21 cellular contexts compared by ENCODE assay signal in genomic region chr14:95336192-95336760, GRCh38.
"Had no signal": no experiment of that assay in that cellular context is flagged by ENCODE, and none has a peak within 500 bp of the region (broad histone marks: within the 10 kb centered on the region; RNA-seq: fewer than 3 reads in every experiment).

No MANE protein-coding gene starts in this region.

- H3K27ac Mint-ChIP-seq: activated B cell treated with CpG ODN at 0.5 μM for 24 hours; activated CD4-positive, alpha-beta T cell treated with anti-CD3 and anti-CD28 coated beads, Interleukin-2, amount 10 ng/mL, durations not matched to agents 24 days and 14 days; activated CD8-positive, alpha-beta memory T cell treated with anti-CD3 and anti-CD28 coated beads, Interleukin-2, amount 10 ng/mL, durations not matched to agents 7 days and 5 days; activated T-cell treated with anti-CD3 and anti-CD28 coated beads, Interleukin-2, amount 50 U/mL, for 24 hours; activated T-helper 1 cell treated with anti-CD3 and anti-CD28 coated beads, Interleukin-12 subunit alpha, Interleukin-12 subunit beta, Interleukin-2, Interleukin-4 antibody, amounts not matched to agents 30 ng/mL and 10 ng/mL and 1 ng/mL, durations not matched to agents 14 hours and 24 hours and 36 hours; T-helper 17 cell had no signal

- H3K4me3 Mint-ChIP-seq: activated B cell treated with CpG ODN at 0.5 μM for 24 hours; activated CD4-positive, alpha-beta T cell treated with anti-CD3 and anti-CD28 coated beads, Interleukin-2, amount 10 ng/mL, durations not matched to agents 24 days and 14 days; activated CD8-positive, alpha-beta memory T cell treated with anti-CD3 and anti-CD28 coated beads, Interleukin-2, amount 10 ng/mL, durations not matched to agents 7 days and 5 days; activated T-cell treated with anti-CD3 and anti-CD28 coated beads, Interleukin-2, amount 50 U/mL, for 24 hours; activated T-helper 1 cell treated with anti-CD3 and anti-CD28 coated beads, Interleukin-12 subunit alpha, Interleukin-12 subunit beta, Interleukin-2, Interleukin-4 antibody, amounts not matched to agents 30 ng/mL and 10 ng/mL and 1 ng/mL, durations not matched to agents 14 hours and 24 hours and 36 hours; T-helper 17 cell had no signal

- H3K36me3 Mint-ChIP-seq: activated CD8-positive, alpha-beta memory T cell treated with anti-CD3 and anti-CD28 coated beads, Interleukin-2, amount 10 ng/mL, durations not matched to agents 7 days and 5 days; activated naive CD4-positive, alpha-beta T cell treated with anti-CD3 and anti-CD28 coated beads, Interleukin-2, amount 50 U/mL, for 72 hours had no signal

- H3K4me2 ChIP-seq: PC-9 had no signal

- H2AFZ ChIP-seq: PC-9 had no signal

- H3K4me1 Mint-ChIP-seq: activated CD4-positive, alpha-beta T cell treated with anti-CD3 and anti-CD28 coated beads, Interleukin-2, amount 10 ng/mL, durations not matched to agents 24 days and 14 days; activated CD8-positive, alpha-beta memory T cell treated with anti-CD3 and anti-CD28 coated beads, Interleukin-2, amount 10 ng/mL, durations not matched to agents 7 days and 5 days had no signal

- ATAC-seq: activated CD8-positive, alpha-beta memory T cell treated with anti-CD3 and anti-CD28 coated beads, Interleukin-2, amount 10 ng/mL, durations not matched to agents 7 days and 5 days; activated naive CD4-positive, alpha-beta T cell treated with anti-CD3 and anti-CD28 coated beads, Interleukin-2, amount 50 U/mL, for 72 hours; T-helper 17 cell had no signal

- H3K27ac ChIP-seq: PC-9 had no signal

- DNase-seq: activated B cell treated with CpG ODN at 0.5 μM for 24 hours; activated CD4-positive, alpha-beta T cell treated with anti-CD3 and anti-CD28 coated beads for 1 hour; activated CD4-positive, alpha-beta T cell treated with anti-CD3 and anti-CD28 coated beads, Interleukin-2, amount 10 ng/mL, durations not matched to agents 24 days and 14 days; activated CD4-positive, alpha-beta T cell treated with anti-CD3 and anti-CD28 coated beads, Interleukin-2, amount 50 U/mL, for 48 hours; activated CD8-positive, alpha-beta memory T cell treated with anti-CD3 and anti-CD28 coated beads, Interleukin-2, amount 10 ng/mL, durations not matched to agents 7 days and 5 days; activated effector memory CD4-positive, alpha-beta T cell treated with Interleukin-2 at 50 U/mL for 16 hours; activated naive CD4-positive, alpha-beta T cell treated with Interleukin-2 at 50 U/mL for 16 hours; activated T-cell treated with anti-CD3 and anti-CD28 coated beads, Interleukin-2, amount 50 U/mL, for 24 hours; amygdala; caudate nucleus; NCI-H1105 treated with DMSO at 0.1 percent for 48 hours; NCI-H1436 treated with DMSO at 0.1 percent for 48 hours; NCI-H187; NCI-H2081; NCI-H524; PC-9; SHP77 treated with DMSO at 0.1 percent for 48 hours; T-helper 17 cell; T1000 had no signal

- H3K4me3 ChIP-seq: PC-9 had no signal

- H3K9me3 Mint-ChIP-seq: activated B cell treated with CpG ODN at 0.5 μM for 24 hours; activated CD4-positive, alpha-beta T cell treated with anti-CD3 and anti-CD28 coated beads, Interleukin-2, amount 10 ng/mL, durations not matched to agents 24 days and 14 days; activated T-cell treated with anti-CD3 and anti-CD28 coated beads, Interleukin-2, amount 50 U/mL, for 24 hours; activated T-helper 1 cell treated with anti-CD3 and anti-CD28 coated beads, Interleukin-12 subunit alpha, Interleukin-12 subunit beta, Interleukin-2, Interleukin-4 antibody, amounts not matched to agents 30 ng/mL and 10 ng/mL and 1 ng/mL, durations not matched to agents 14 hours and 24 hours and 36 hours had no signal
